ENCODE assay signal across 11 cellular contexts in the genomic region with DNA sequence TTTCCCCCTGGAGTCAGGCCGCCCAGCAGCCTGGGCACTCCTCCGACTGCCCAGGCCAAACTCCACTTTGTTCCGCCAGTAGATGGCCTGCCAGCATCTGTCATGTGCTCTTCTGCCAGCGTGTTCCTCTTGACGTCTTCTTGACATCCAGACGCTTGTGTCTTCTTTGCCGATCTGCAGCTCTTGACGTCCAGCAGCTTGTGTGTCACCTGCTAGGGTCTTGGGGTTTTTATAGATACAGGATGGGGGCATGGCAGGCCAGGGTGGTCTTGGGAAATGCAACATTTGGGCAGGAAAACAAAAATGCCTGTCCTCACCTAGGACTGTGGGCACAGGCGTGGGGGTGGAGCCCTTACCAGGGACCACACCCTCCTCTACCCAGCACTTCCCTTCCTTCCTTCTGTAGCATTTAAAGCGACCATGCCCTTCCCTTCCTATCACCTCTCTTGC.
A peak's percentile ranks its signal among the peaks of the same experiment; 100 is the strongest.
DNase-seq lines count a peak whose midpoint lies in the region; ATAC-seq and TF ChIP-seq lines count a peak whose summit lies in the region.
"Had no signal": no experiment of that assay in that cellular context is flagged by ENCODE, and none has a peak within 500 bp of the region (broad histone marks: within the 10 kb centered on the region; RNA-seq: fewer than 3 reads in every experiment).

No MANE protein-coding gene starts in this region.

- CTCF ChIA-PET in HCT116 (lab: Charles Lee) = interaction anchor here (1.0 kb wide), 1 partner anchor 28 kb away, joined by 3 read pairs; no protein-coding TSS in a partner anchor

- no peaks in the 10 kb centered on the region for H4K20me1 ChIP-seq in HCT116 (ENCODE audit: insufficient read depth)

- WGBS in esophagus muscularis mucosa = 62% methylated on average over 10 of the region's 10 CpGs

- no TSS peak for BruUV-seq in HCT116 (replicated peaks; lab: Mats Ljungman, UMichigan)

- peak overlapping the region; percentile 4; a peak in 1 of 4 replicates for H3K4me3 ChIP-seq in HCT116 (replicated peaks in 1 of 2; ENCODE audit: low read depth in 1 of 2, low read length in 2 of 2)
- no peak overlapping the region for H3K4me3 ChIP-seq in esophagus muscularis mucosa
- H3K4me3 ChIP-seq: HAP-1 had no signal

- DNase-seq in HCT116 (ENCODE audit: low read depth, low spot score) = peak; percentile 45
- DNase-seq in OCI-M1 (lab: John Stamatoyannopoulos, UW) = peak; percentile 60
- DNase-seq in esophagus muscularis mucosa (ENCODE audit: extremely low spot score) = no peak
- DNase-seq in renal cortical epithelial cell (ENCODE audit: low read depth) = peak; percentile 13
- no peak for DNase-seq in AG20443 (ENCODE audit: low spot score)
- DNase-seq in LoVo (ENCODE audit: low spot score) = no peak
- no peak for DNase-seq in dedifferentiated amniotic fluid mesenchymal stem cell (ENCODE audit: extremely low spot score)
- DNase-seq: central memory CD4-positive, alpha-beta T cell; islet precursor cell had no signal

- intact Hi-C loops in HCT116 (cut with micrococcal nuclease) (loop anchor here (1.0 kb wide), 1 partner anchor 181 kb away; no protein-coding TSS in a partner anchor), esophagus muscularis mucosa (cut with DNase I) (no loop called here)

- TF ChIP-seq CTCF in HCT116 (IDR thresholded peaks at IDR 0.05 in 2 of 3, conservative IDR thresholded peaks at IDR 0.05 in 1 of 3; ENCODE audit: borderline replicate concordance in 1 of 3, insufficient read depth in 1 of 3, low read depth in 2 of 3, low read length in 2 of 3) = peak; percentile 21 to 51 (median 28); a peak in 4 of 6 replicates
- no peak for TF ChIP-seq CTCF in esophagus muscularis mucosa (IDR thresholded peaks at IDR 0.05)

- H3K79me2 ChIP-seq in HCT116 (ENCODE audit: insufficient read depth, low read length) = no peaks in the 10 kb centered on the region

- H3K4me2 ChIP-seq in HCT116 (ENCODE audit: low read length) = peak overlapping the region; percentile 58

- H2AFZ ChIP-seq in HCT116 (ENCODE audit: low read depth, low read length, poor library complexity, severe bottlenecking) = no peak overlapping the region

- POLR2A ChIA-PET in HCT116 (lab: Charles Lee) = no interaction called here

- H3K9ac ChIP-seq in HCT116 (ENCODE audit: low read length) = no peak overlapping the region

- H3K36me3 ChIP-seq in HCT116 (ENCODE audit: control insufficient read depth in 1 of 2, insufficient read depth in 2 of 2, low read length in 2 of 2) (no peaks in the 10 kb centered on the region), esophagus muscularis mucosa (no peaks in the 10 kb centered on the region)
- H3K36me3 ChIP-seq: HAP-1 had no signal

- H3K4me1 ChIP-seq in HCT116 (ENCODE audit: control insufficient read depth in 1 of 2, insufficient read depth in 2 of 2, low read length in 2 of 2) = peaks cover 4 to 22% of the 10 kb centered on the region in 2 experiments
- H3K4me1 ChIP-seq in esophagus muscularis mucosa = peaks cover 13 to 65% (median 63%) of the 10 kb centered on the region in 4 donors
- H3K4me1 ChIP-seq: HAP-1 had no signal

- H3K27me3 ChIP-seq in HCT116 (ENCODE audit: insufficient read depth, low read length) (no peaks in the 10 kb centered on the region), esophagus muscularis mucosa (no peaks in the 10 kb centered on the region)

- peak; percentile 79 for TF ChIP-seq RAD21 in HCT116 (IDR thresholded peaks at IDR 0.05; ENCODE audit: low read depth)

- H3K9me3 ChIP-seq in HCT116 (ENCODE audit: control insufficient read depth in 1 of 2, insufficient read depth in 1 of 2, low read depth in 1 of 2, low read length in 2 of 2) = no peaks in the 10 kb centered on the region
- H3K9me3 ChIP-seq in esophagus muscularis mucosa = peaks cover 0 to 4% (median 0%) of the 10 kb centered on the region in 4 donors
- H3K9me3 ChIP-seq: HAP-1 had no signal

- no peaks in the 10 kb centered on the region for H3K9me2 ChIP-seq in HCT116 (ENCODE audit: insufficient read depth)

- ATAC-seq in HCT116 = peak; percentile 88
- ATAC-seq in GM19328 (IDR thresholded peaks at IDR 0.05; ENCODE audit: unreplicated experiment) = no peak

- TF ChIP-seq POLR2A in HCT116 (IDR thresholded peaks at IDR 0.05; ENCODE audit: borderline replicate concordance, extremely low read depth, insufficient read depth, insufficient read length) = no peak
- no peak for TF ChIP-seq POLR2A in esophagus muscularis mucosa (IDR thresholded peaks at IDR 0.05; ENCODE audit: low read depth)

- H3K27ac ChIP-seq in HCT116 (ENCODE audit: low read depth, low read length) (no peak overlapping the region), esophagus muscularis mucosa (replicated peaks in 1 of 4) (peak overlapping the region in 3 of 4 donors; percentile 74 to 84 (median 81))

- no peak for TF ChIP-seq EP300 in esophagus muscularis mucosa (IDR thresholded peaks at IDR 0.05)

- RAD21 ChIA-PET in HCT116 (lab: Charles Lee; ENCODE audit: low non-redundant PET in 1 of 2, low total read pairs in 2 of 2, uncharacterized antibody in 2 of 2, unreplicated experiment in 2 of 2) = no interaction called here

TF ChIP-seq in HCT116, 20 proteins besides CTCF, POLR2A, EP300 and RAD21:
- no peak for TF ChIP-seq SRF (IDR thresholded peaks at IDR 0.05; ENCODE audit: low read depth)
- TF ChIP-seq POLR2AphosphoS5 (IDR thresholded peaks at IDR 0.05; ENCODE audit: low read depth, low read length) = peak; percentile 32; the same call in 1 of the 2 replicates
- TF ChIP-seq, protein P1, sequence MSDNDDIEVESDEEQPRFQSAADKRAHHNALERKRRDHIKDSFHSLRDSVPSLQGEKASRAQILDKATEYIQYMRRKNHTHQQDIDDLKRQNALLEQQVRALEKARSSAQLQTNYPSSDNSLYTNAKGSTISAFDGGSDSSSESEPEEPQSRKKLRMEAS (IDR thresholded peaks at IDR 0.05) = peak; percentile 92
- no peak for TF ChIP-seq JUND (IDR thresholded peaks at IDR 0.05)
- TF ChIP-seq, protein P2, sequence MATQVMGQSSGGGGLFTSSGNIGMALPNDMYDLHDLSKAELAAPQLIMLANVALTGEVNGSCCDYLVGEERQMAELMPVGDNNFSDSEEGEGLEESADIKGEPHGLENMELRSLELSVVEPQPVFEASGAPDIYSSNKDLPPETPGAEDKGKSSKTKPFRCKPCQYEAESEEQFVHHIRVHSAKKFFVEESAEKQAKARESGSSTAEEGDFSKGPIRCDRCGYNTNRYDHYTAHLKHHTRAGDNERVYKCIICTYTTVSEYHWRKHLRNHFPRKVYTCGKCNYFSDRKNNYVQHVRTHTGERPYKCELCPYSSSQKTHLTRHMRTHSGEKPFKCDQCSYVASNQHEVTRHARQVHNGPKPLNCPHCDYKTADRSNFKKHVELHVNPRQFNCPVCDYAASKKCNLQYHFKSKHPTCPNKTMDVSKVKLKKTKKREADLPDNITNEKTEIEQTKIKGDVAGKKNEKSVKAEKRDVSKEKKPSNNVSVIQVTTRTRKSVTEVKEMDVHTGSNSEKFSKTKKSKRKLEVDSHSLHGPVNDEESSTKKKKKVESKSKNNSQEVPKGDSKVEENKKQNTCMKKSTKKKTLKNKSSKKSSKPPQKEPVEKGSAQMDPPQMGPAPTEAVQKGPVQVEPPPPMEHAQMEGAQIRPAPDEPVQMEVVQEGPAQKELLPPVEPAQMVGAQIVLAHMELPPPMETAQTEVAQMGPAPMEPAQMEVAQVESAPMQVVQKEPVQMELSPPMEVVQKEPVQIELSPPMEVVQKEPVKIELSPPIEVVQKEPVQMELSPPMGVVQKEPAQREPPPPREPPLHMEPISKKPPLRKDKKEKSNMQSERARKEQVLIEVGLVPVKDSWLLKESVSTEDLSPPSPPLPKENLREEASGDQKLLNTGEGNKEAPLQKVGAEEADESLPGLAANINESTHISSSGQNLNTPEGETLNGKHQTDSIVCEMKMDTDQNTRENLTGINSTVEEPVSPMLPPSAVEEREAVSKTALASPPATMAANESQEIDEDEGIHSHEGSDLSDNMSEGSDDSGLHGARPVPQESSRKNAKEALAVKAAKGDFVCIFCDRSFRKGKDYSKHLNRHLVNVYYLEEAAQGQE (IDR thresholded peaks at IDR 0.05; ENCODE audit: low read depth) = no peak
- peak; percentile 56; the same call in 1 of the 2 replicates for TF ChIP-seq CBX3 (IDR thresholded peaks at IDR 0.05; ENCODE audit: low read depth)
- peak; percentile 29 for TF ChIP-seq TCF7L2 (IDR thresholded peaks at IDR 0.05; ENCODE audit: borderline replicate concordance, extremely low read depth, insufficient read depth, insufficient read length)
TF ChIP-seq in HCT116: peak in this region for 4.

Comparison
In these comparisons a context has a peak if more than half of its experiments do, and no peak if none do; other contexts are left out.
1. DNase-seq: peak in HCT116 (single experiment), OCI-M1 (single experiment) and renal cortical epithelial cell (single experiment); none in esophagus muscularis mucosa (single experiment), AG20443 (single experiment), LoVo (single experiment) and dedifferentiated amniotic fluid mesenchymal stem cell (single experiment).
2. H3K4me3 ChIP-seq: peak in HCT116 (2 of 2); none in esophagus muscularis mucosa (0 of 4).
3. CTCF ChIP-seq: peak in HCT116 (3 of 3); none in esophagus muscularis mucosa (0 of 3).